10 cellular contexts compared by ENCODE assay signal in the genomic region with DNA sequence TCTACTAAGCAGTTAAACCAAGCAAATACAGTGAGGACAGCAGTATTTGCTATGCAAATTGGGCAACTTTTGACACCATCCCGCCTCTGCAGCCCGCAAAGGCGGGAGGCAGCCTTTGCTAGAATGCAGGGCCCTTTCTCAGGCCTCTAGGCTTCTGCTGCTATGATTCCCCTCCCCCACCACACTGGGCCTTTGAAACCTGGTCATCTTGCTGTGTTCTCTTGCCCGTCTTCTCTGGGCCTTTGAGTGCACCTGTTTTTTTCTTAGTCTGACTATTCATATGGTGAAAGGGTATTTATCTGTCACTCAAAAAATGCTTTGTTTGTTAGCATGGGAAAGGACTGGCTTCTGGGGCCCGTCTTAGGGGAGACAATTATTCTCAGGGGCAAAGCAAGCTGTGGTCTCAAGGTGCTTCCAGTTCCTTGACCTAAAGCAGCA.
DNase-seq lines count a peak whose midpoint lies in the region; ATAC-seq and TF ChIP-seq lines count a peak whose summit lies in the region.
"Had no signal": no experiment of that assay in that cellular context is flagged by ENCODE, and none has a peak within 500 bp of the region (broad histone marks: within the 10 kb centered on the region; RNA-seq: fewer than 3 reads in every experiment).

No MANE protein-coding gene starts in this region.

- H3F3A ChIP-seq in OCI-LY1 (ENCODE audit: insufficient read depth, low read length), result no peaks in the 10 kb centered on the region

- H3K4me3 ChIP-seq in OCI-LY1 (ENCODE audit: low read depth, low read length, poor library complexity, severe bottlenecking) (peak overlapping the region; percentile 12), adrenal gland (no peak overlapping the region)
- H3K4me3 ChIP-seq: heart right ventricle had no signal

- 81 to 91% (median 86%) methylated on average over 5 of the region's 5 CpGs for WGBS in adrenal gland, 4 donors

- no peak for TF ChIP-seq POLR2A in adrenal gland (IDR thresholded peaks at IDR 0.05)

- H3K9me3 ChIP-seq in OCI-LY1 (ENCODE audit: low read length) (peaks cover 5% of the 10 kb centered on the region; the same call in 1 of the 2 replicates), adrenal gland (replicated peaks in 1 of 3) (no peaks in the 10 kb centered on the region)
- H3K9me3 ChIP-seq: heart right ventricle had no signal

- H3K27ac ChIP-seq in OCI-LY1 (ENCODE audit: low read depth, low read length, poor library complexity, severe bottlenecking) (peak overlapping the region; percentile 92), adrenal gland (no peak overlapping the region)
- H3K27ac ChIP-seq: heart right ventricle had no signal

- H3K4me1 ChIP-seq in OCI-LY1 (ENCODE audit: insufficient read depth, low read length, severe bottlenecking) (peaks cover 83% of the 10 kb centered on the region), adrenal gland (replicated peaks in 1 of 2) (no peaks in the 10 kb centered on the region)

- no peaks in the 10 kb centered on the region for H3K9me2 ChIP-seq in OCI-LY1 (ENCODE audit: low read depth, low read length)

- intact Hi-C loops in adrenal gland (cut with DNase I), result no loop called here

- peak overlapping the region; percentile 53 for H3K9ac ChIP-seq in OCI-LY1 (ENCODE audit: low read length)

- H3K79me2 ChIP-seq in OCI-LY1 (ENCODE audit: insufficient read depth, low read length), result no peaks in the 10 kb centered on the region

- TF ChIP-seq CTCF in OCI-LY1 (IDR thresholded peaks at IDR 0.05; ENCODE audit: low read length) (no peak), adrenal gland (IDR thresholded peaks at IDR 0.05) (no peak)

- H3K27me3 ChIP-seq in OCI-LY1 (ENCODE audit: insufficient read depth, low read length) (no peaks in the 10 kb centered on the region), adrenal gland (no peaks in the 10 kb centered on the region)
- H3K27me3 ChIP-seq: heart right ventricle had no signal

- DNase-seq in A172 (ENCODE audit: low spot score) (no peak), NCI-H1436 treated with DMSO at 0.1 percent for 48 hours (lab: John Stamatoyannopoulos, UW) (no peak), adrenal gland (no peak)
- DNase-seq: effector CD8-positive, alpha-beta T cell; heart right ventricle; NCI-H1048 had no signal

- H3K36me3 ChIP-seq in OCI-LY1 (ENCODE audit: insufficient read depth, low read length) (no peaks in the 10 kb centered on the region), adrenal gland (replicated peaks in 1 of 2) (no peaks in the 10 kb centered on the region)
- H3K36me3 ChIP-seq: heart right ventricle had no signal

- no peak overlapping the region for H2AFZ ChIP-seq in OCI-LY1 (ENCODE audit: low read length)

- no peaks in the 10 kb centered on the region for H4K20me1 ChIP-seq in OCI-LY1 (ENCODE audit: insufficient read depth, low read length)

- H3K4me2 ChIP-seq in OCI-LY1 (ENCODE audit: low read length), result peak overlapping the region; percentile 38; the same call in 1 of the 2 replicates

- ATAC-seq in GM19397 (IDR thresholded peaks at IDR 0.05; ENCODE audit: unreplicated experiment) (peak; percentile 70), HG02870 (IDR thresholded peaks at IDR 0.05; ENCODE audit: unreplicated experiment) (peak; percentile 77), HG03135 (IDR thresholded peaks at IDR 0.05; ENCODE audit: unreplicated experiment) (no peak)
- ATAC-seq: heart right ventricle had no signal
